ENCODE assay signal across 13 cellular contexts in genomic region chr1:178283409-178283808, GRCh38.
A peak's percentile ranks its signal among the peaks of the same experiment; 100 is the strongest.
DNase-seq lines count a peak whose midpoint lies in the region; ATAC-seq and TF ChIP-seq lines count a peak whose summit lies in the region.
"Had no signal": no experiment of that assay in that cellular context is flagged by ENCODE, and none has a peak within 500 bp of the region (broad histone marks: within the 10 kb centered on the region; RNA-seq: fewer than 3 reads in every experiment).

No MANE protein-coding gene starts in this region.

- ATAC-seq in GM23338: peak; percentile 96
- no peak for ATAC-seq in HG02884 (IDR thresholded peaks at IDR 0.05; ENCODE audit: unreplicated experiment)
- no peak for ATAC-seq in GM21515 (IDR thresholded peaks at IDR 0.05; ENCODE audit: unreplicated experiment)
- no peak for ATAC-seq in GM18873 (IDR thresholded peaks at IDR 0.05; ENCODE audit: low FRiP score, unreplicated experiment)

- peaks cover 23% of the 10 kb centered on the region for H3K36me3 Mint-ChIP-seq in GM23338 (ENCODE audit: low read depth)
- peaks cover 36% of the 10 kb centered on the region for H3K36me3 Mint-ChIP-seq in dendritic cell treated with granulocyte-macrophage colony-stimulating factor and Interleukin-4, amounts not matched to agents 40 ng/mL and 50 ng/mL, for 4 days (ENCODE audit: low read depth)

- H3K79me2 ChIP-seq in GM23338 (replicated peaks; ENCODE audit: insufficient read depth) (peaks cover 65% of the 10 kb centered on the region), OCI-LY7 (ENCODE audit: insufficient read depth, low read depth, low read length) (no peaks in the 10 kb centered on the region)

- peak overlapping the region; percentile 67 for H3K4me3 Mint-ChIP-seq in GM23338
- H3K4me3 Mint-ChIP-seq in dendritic cell treated with granulocyte-macrophage colony-stimulating factor and Interleukin-4, amounts not matched to agents 40 ng/mL and 50 ng/mL, for 4 days: no peak overlapping the region

- H3K4me1 Mint-ChIP-seq in GM23338: peaks cover 66% of the 10 kb centered on the region
- H3K4me1 Mint-ChIP-seq in dendritic cell treated with granulocyte-macrophage colony-stimulating factor and Interleukin-4, amounts not matched to agents 40 ng/mL and 50 ng/mL, for 4 days (ENCODE audit: low read depth): peaks cover 41% of the 10 kb centered on the region

- no peaks in the 10 kb centered on the region for H4K20me1 ChIP-seq in GM23338 (replicated peaks; ENCODE audit: insufficient read depth)
- no peaks in the 10 kb centered on the region for H4K20me1 ChIP-seq in OCI-LY7 (ENCODE audit: insufficient read depth, low read length)

- H3K27me3 Mint-ChIP-seq in GM23338 (ENCODE audit: insufficient read depth, low read depth, poor library complexity): peaks cover 4% of the 10 kb centered on the region
- H3K27me3 Mint-ChIP-seq in dendritic cell treated with granulocyte-macrophage colony-stimulating factor and Interleukin-4, amounts not matched to agents 40 ng/mL and 50 ng/mL, for 4 days: no peaks in the 10 kb centered on the region

- CTCF ChIA-PET in OCI-LY7 (lab: Charles Lee; ENCODE audit: unreplicated experiment): no interaction called here

- H3K36me3 ChIP-seq in GM23338 (ENCODE audit: insufficient read depth) (no peaks in the 10 kb centered on the region), mesodermal cell (ENCODE audit: control insufficient read depth, insufficient read depth, low read length) (peaks cover 6% of the 10 kb centered on the region), OCI-LY7 (ENCODE audit: insufficient read depth, low read length) (no peaks in the 10 kb centered on the region)

- no peaks in the 10 kb centered on the region for H3K27me3 ChIP-seq in GM23338 (ENCODE audit: insufficient read depth)

- no TSS peak for BruUV-seq in OCI-LY7 (replicated peaks; lab: Mats Ljungman, UMichigan)

- no peaks in the 10 kb centered on the region for H3K9me2 ChIP-seq in GM23338 (ENCODE audit: insufficient read depth)
- H3K9me2 ChIP-seq in OCI-LY7 (ENCODE audit: insufficient read depth, low read length): no peaks in the 10 kb centered on the region

- H3K9me3 Mint-ChIP-seq in GM23338: peaks cover 3% of the 10 kb centered on the region; the same call in 2 of the 3 replicates
- H3K9me3 Mint-ChIP-seq in dendritic cell treated with granulocyte-macrophage colony-stimulating factor and Interleukin-4, amounts not matched to agents 40 ng/mL and 50 ng/mL, for 4 days: no peaks in the 10 kb centered on the region

- POLR2A ChIA-PET in OCI-LY7 (lab: Charles Lee): no interaction called here

- WGBS in mesodermal cell (ENCODE audit: insufficient coverage in 2 of 2), 2 experiments: 38% methylated on average over 4 of the region's 5 CpGs; no CpG with 5 or more reads in 1 of the 2 experiments

- H2AFZ ChIP-seq in GM23338 (no peak overlapping the region), OCI-LY7 (ENCODE audit: low read length) (no peak overlapping the region)
- H2AFZ ChIP-seq: PC-9 had no signal

- intact Hi-C loops in dendritic cell treated with granulocyte-macrophage colony-stimulating factor and Interleukin-4, amounts not matched to agents 40 ng/mL and 50 ng/mL, for 4 days (cut with micrococcal nuclease): loop anchor here (5.0 to 10.0 kb wide), 3 partner anchors 191 to 329 kb away; partner anchors contain the start of gene RASAL2
- intact Hi-C loops in OCI-LY7 (cut with micrococcal nuclease; ENCODE audit: unreplicated experiment): no loop called here

- H3K9me3 ChIP-seq in mesodermal cell (ENCODE audit: control insufficient read depth, low read length) (no peaks in the 10 kb centered on the region), OCI-LY7 (ENCODE audit: low read length) (no peaks in the 10 kb centered on the region)

- peak; percentile 97 for DNase-seq in GM23338 (ENCODE audit: low spot score)
- peak; percentile 61 for DNase-seq in OCI-M1 (lab: John Stamatoyannopoulos, UW)
- DNase-seq in OCI-LY7 (ENCODE audit: low spot score): no peak
- DNase-seq: activated T-cell treated with anti-CD3 and anti-CD28 coated beads for 4 hours; aorta; stimulated activated CD4-positive, alpha-beta T cell treated with anti-CD3 and anti-CD28 coated beads, Interleukin-12 subunit alpha, Interleukin-12 subunit beta, amount 100 ng/mL, for 4 hours; WERI-Rb-1 had no signal

- peak overlapping the region; percentile 98 for H3K27ac ChIP-seq in GM23338 (ENCODE audit: low read depth)
- H3K27ac ChIP-seq in mesodermal cell (ENCODE audit: low read depth, low read length, severe bottlenecking): peak overlapping the region; percentile 33
- no peak overlapping the region for H3K27ac ChIP-seq in OCI-LY7 (ENCODE audit: low read depth, low read length, poor library complexity, severe bottlenecking)
- H3K27ac ChIP-seq: WERI-Rb-1 had no signal

- H3K4me2 ChIP-seq in GM23338 (peak overlapping the region; percentile 22), OCI-LY7 (ENCODE audit: low read length) (no peak overlapping the region)
- H3K4me2 ChIP-seq: PC-9 had no signal

- no peaks in the 10 kb centered on the region for H3F3A ChIP-seq in GM23338 (replicated peaks; ENCODE audit: low read depth)

- H3K4me1 ChIP-seq in GM23338 (ENCODE audit: insufficient read depth) (peaks cover 52% of the 10 kb centered on the region), mesodermal cell (ENCODE audit: control insufficient read depth, insufficient read depth, low read length, poor library complexity, severe bottlenecking) (peaks cover 25% of the 10 kb centered on the region), OCI-LY7 (ENCODE audit: insufficient read depth, low read length, poor library complexity, severe bottlenecking) (no peaks in the 10 kb centered on the region)

- peak overlapping the region; percentile 86 for H3K27ac Mint-ChIP-seq in GM23338
- H3K27ac Mint-ChIP-seq in dendritic cell treated with granulocyte-macrophage colony-stimulating factor and Interleukin-4, amounts not matched to agents 40 ng/mL and 50 ng/mL, for 4 days: peak overlapping the region; percentile 55

- H3K4me3 ChIP-seq in GM23338: peak overlapping the region; percentile 37
- H3K4me3 ChIP-seq in mesodermal cell (ENCODE audit: extremely low read depth, insufficient read depth, low read length, poor library complexity, severe bottlenecking): no peak overlapping the region
- no peak overlapping the region for H3K4me3 ChIP-seq in OCI-LY7 (ENCODE audit: low read depth, low read length, poor library complexity, severe bottlenecking)
- H3K4me3 ChIP-seq: PC-9 had no signal

- TF ChIP-seq CTCF in GM23338 (conservative IDR thresholded peaks at IDR 0.05; ENCODE audit: low read depth in 2 of 2) (no peak), OCI-LY7 (conservative IDR thresholded peaks at IDR 0.05; ENCODE audit: low read length) (no peak)

TF ChIP-seq in GM23338, 12 proteins besides CTCF, POLR2A, EP300 and RAD21 (continues in another document):
- TF ChIP-seq POLR2AphosphoS5 (IDR thresholded peaks at IDR 0.05; ENCODE audit: low read depth) (peak; percentile 70), STAT1 (IDR thresholded peaks at IDR 0.05; ENCODE audit: unreplicated experiment) (no peak), ZNF114 (CRISPR knock-in tag; IDR thresholded peaks at IDR 0.05) (no peak), ZNF331 (CRISPR knock-in tag; IDR thresholded peaks at IDR 0.05; ENCODE audit: low read depth) (no peak), EZH2phosphoT487 (IDR thresholded peaks at IDR 0.05; ENCODE audit: unreplicated experiment) (no peak), EZH2 (IDR thresholded peaks at IDR 0.05; ENCODE audit: low read depth, unreplicated experiment) (no peak), ETS1 (IDR thresholded peaks at IDR 0.05) (peak; percentile 71), CREB1 (CRISPR knock-in tag; IDR thresholded peaks at IDR 0.05; ENCODE audit: low read depth) (peak; percentile 50; the same call in 1 of the 2 replicates)
